Comparison of ENCODE assay signal across 9 cellular contexts in the genomic region with DNA sequence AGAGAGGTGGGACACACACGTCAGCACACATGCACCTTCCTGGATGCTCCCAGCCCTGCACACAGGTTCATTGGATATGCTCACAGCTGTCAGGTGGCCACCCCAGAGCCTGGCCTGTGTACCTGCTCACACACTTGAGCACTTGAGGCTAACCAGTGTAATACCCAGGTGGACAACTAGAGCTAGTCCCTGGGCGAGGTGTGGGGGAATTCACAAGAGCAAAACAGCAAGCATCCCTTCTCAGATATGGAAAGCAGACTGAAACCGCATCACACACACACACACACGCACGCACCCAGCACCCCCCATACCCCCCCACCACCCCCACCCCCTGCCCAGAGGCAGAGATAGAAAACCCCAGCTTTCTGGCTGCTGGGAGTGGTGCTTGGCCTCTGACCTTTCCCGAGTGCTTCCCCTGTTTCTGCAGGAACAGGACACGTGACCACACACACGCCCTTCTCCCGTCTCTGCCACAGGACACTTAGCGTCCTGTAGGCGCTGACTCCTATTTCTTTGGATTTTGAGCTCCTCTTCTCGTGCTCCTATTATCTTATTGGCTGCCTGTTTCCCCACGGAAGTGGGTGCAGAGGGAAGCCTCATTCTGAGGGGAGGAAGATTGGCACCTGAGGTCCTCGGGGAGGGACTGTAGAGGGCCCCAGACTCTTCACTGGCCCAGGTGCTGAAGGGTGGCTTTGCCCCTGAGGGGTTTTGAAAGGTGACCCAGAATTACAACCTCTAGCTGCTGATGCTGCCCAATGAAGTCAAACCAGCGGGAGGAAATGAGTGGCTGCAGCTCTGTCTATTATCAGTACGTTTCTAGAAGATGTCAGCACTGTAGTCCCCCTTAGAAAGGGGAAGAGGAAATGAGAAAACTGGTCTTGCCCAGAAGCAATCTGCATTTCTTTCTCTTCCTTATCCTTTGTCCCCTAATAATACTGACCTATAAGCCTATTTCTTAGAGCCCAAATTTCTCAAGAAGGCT.
DNase-seq lines count a peak whose midpoint lies in the region; ATAC-seq and TF ChIP-seq lines count a peak whose summit lies in the region.
"Had no signal": no experiment of that assay in that cellular context is flagged by ENCODE, and none has a peak within 500 bp of the region (broad histone marks: within the 10 kb centered on the region; RNA-seq: fewer than 3 reads in every experiment).

No MANE protein-coding gene starts in this region.

- H4K20me1 ChIP-seq in PC-3 (ENCODE audit: low read length): no peaks in the 10 kb centered on the region

- H3F3A ChIP-seq in PC-3 (ENCODE audit: low read length, unreplicated experiment): no peaks in the 10 kb centered on the region

- POLR2A ChIA-PET in PC-3 (lab: Charles Lee; ENCODE audit: unreplicated experiment): no interaction called here

- 60% methylated on average over 16 of the region's 16 CpGs for WGBS in right cardiac atrium

- TF ChIP-seq CTCF in GM12864 (IDR thresholded peaks at IDR 0.05; ENCODE audit: low read depth, low read length, missing control alignments) (peak; percentile 16), PC-3 (conservative IDR thresholded peaks at IDR 0.05; ENCODE audit: low read depth, low read length) (no peak)

- 0 out of 2 replicates have a peak overlapping the region, but pooled peaks have one; percentile 8 for H3K4me3 ChIP-seq in GM12864 (ENCODE audit: low read depth, low read length)
- no peak overlapping the region for H3K4me3 ChIP-seq in right cardiac atrium (ENCODE audit: low read length)
- no peak overlapping the region for H3K4me3 ChIP-seq in PC-3 (ENCODE audit: low read length)
- H3K4me3 ChIP-seq: thoracic aorta had no signal

- DNase-seq in GM12864 (ENCODE audit: low read depth) (peak; percentile 70), KG1 (lab: John Stamatoyannopoulos, UW) (peak; percentile 27), right cardiac atrium (peak in 2 of 3 donors; percentile 49 to 70), cerebellar nuclear complex (lab: John Stamatoyannopoulos, UW) (no peak), COR-L47 (lab: John Stamatoyannopoulos, UW) (no peak), PC-3 (no peak)
- no peak for DNase-seq in stimulated activated CD4-positive, alpha-beta T cell treated with anti-CD3 and anti-CD28 coated beads, Interleukin-4, amount 100 ng/mL, for 4 hours

- peak; percentile 59 for ATAC-seq in GM21528 (IDR thresholded peaks at IDR 0.05; ENCODE audit: low FRiP score, unreplicated experiment)
- peak; percentile 15 to 65 for ATAC-seq in right cardiac atrium
- no peak for ATAC-seq in PC-3

- H3K9me2 ChIP-seq in PC-3 (replicated peaks; ENCODE audit: low read length): no peaks in the 10 kb centered on the region

- BruUV-seq in PC-3 (replicated peaks; lab: Mats Ljungman, UMichigan): no TSS peak

- H3K9me3 ChIP-seq in right cardiac atrium (ENCODE audit: control insufficient read depth, low read length) (no peaks in the 10 kb centered on the region), PC-3 (ENCODE audit: low read length) (no peaks in the 10 kb centered on the region)
- H3K9me3 ChIP-seq: thoracic aorta had no signal

- H3K4me2 ChIP-seq in PC-3 (ENCODE audit: low read length): no peak overlapping the region

- H3K36me3 ChIP-seq in PC-3 (ENCODE audit: low read depth, low read length): no peaks in the 10 kb centered on the region
- H3K36me3 ChIP-seq: thoracic aorta had no signal

- H3K9ac ChIP-seq in PC-3 (ENCODE audit: low read length): no peak overlapping the region

- H2AFZ ChIP-seq in PC-3 (ENCODE audit: low read length): no peak overlapping the region

- CTCF ChIA-PET in PC-3 (lab: Charles Lee): no interaction called here

- no peaks in the 10 kb centered on the region for H3K27me3 ChIP-seq in right cardiac atrium (ENCODE audit: control insufficient read depth, insufficient read depth)
- H3K27me3 ChIP-seq in PC-3 (ENCODE audit: low read length): no peaks in the 10 kb centered on the region

- H3K79me2 ChIP-seq in PC-3 (ENCODE audit: low read length): no peaks in the 10 kb centered on the region

- H3K27ac ChIP-seq in right cardiac atrium (ENCODE audit: low read length) (no peak overlapping the region), PC-3 (ENCODE audit: low read length) (no peak overlapping the region)
- H3K27ac ChIP-seq: thoracic aorta had no signal

- H3K4me1 ChIP-seq in right cardiac atrium (ENCODE audit: control insufficient read depth, insufficient read depth, low read length): no peaks in the 10 kb centered on the region
- H3K4me1 ChIP-seq in PC-3 (ENCODE audit: insufficient read depth, low read length): peaks cover 7% of the 10 kb centered on the region

- intact Hi-C loops in right cardiac atrium (cut with DNase I): loop anchor here in 1 of 4 donors (5.0 kb wide), 1 partner anchor 257 kb away; no protein-coding TSS in a partner anchor
- intact Hi-C loops in PC-3 (cut with micrococcal nuclease): no loop called here

Comparison
In these comparisons a context has a peak if more than half of its experiments do, and no peak if none do; other contexts are left out.
1. DNase-seq: peak in GM12864 (single experiment), KG1 (single experiment) and right cardiac atrium (2 of 3); none in cerebellar nuclear complex (0 of 2), COR-L47 (single experiment), stimulated activated CD4-positive, alpha-beta T cell treated with anti-CD3 and anti-CD28 coated beads, Interleukin-4, amount 100 ng/mL, for 4 hours (0 of 2) and PC-3 (single experiment).